In the genomic region with DNA sequence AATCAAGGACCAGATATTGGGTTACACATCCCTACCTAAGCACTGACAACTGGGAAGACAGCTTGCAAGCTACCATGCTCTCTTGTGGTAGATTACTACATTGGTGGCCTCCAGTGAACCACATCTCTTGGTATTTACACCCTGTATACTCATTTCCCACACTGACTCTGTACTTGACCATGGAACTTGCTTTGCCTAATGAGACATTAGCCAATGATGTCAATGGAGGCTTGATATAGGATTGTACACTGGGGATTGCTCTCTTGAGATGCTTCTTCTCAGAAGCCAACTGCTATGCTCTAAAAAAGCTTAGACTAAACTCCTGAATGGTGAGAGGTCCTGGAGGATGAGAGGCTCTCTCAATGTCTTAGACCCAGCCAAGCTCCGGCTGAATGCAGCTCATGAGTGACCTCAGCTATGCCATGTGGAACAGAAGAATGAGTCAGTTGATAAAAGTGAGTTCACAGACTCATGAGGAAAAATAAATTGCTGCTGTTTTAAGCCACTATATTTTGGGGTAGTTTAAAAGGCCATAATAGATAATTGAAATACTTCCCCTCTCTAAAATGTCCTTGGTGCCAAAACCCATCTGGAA, we compare ENCODE assay signal across 15 cellular contexts.
DNase-seq lines count a peak whose midpoint lies in the region; ATAC-seq and TF ChIP-seq lines count a peak whose summit lies in the region.
"Had no signal": no experiment of that assay in that cellular context is flagged by ENCODE, and none has a peak within 500 bp of the region (broad histone marks: within the 10 kb centered on the region; RNA-seq: fewer than 3 reads in every experiment).

No MANE protein-coding gene starts in this region.

- CTCF ChIA-PET in CD8-positive, alpha-beta T cell (lab: Charles Lee): no interaction called here

- peak overlapping the region; percentile 10 for H3K4me2 ChIP-seq in skeletal muscle satellite cell (ENCODE audit: low read length)

- no peak overlapping the region for H3K4me3 Mint-ChIP-seq in activated T-cell treated with anti-CD3 and anti-CD28 coated beads, Interleukin-2, amount 50 U/mL, for 4 hours
- H3K4me3 Mint-ChIP-seq in CD8-positive, alpha-beta T cell: no peak overlapping the region
- H3K4me3 Mint-ChIP-seq: activated naive CD8-positive, alpha-beta T cell treated with anti-CD3 and anti-CD28 coated beads, Interleukin-2, amount 10 ng/mL, durations not matched to agents 7 days and 5 days; stimulated activated memory B cell treated with anti-CD40 and anti-IgM and Interleukin-4, amounts not matched to agents 10 μg/mL and 1 μg/mL and 100 μg/mL, for 72 hours had no signal

- no peak for ATAC-seq in activated T-cell treated with anti-CD3 and anti-CD28 coated beads, Interleukin-2, amount 50 U/mL, for 4 hours
- ATAC-seq in CD8-positive, alpha-beta T cell: no peak
- ATAC-seq: HepG2; stimulated activated memory B cell treated with anti-CD40 and anti-IgM and Interleukin-4, amounts not matched to agents 10 μg/mL and 1 μg/mL and 100 μg/mL, for 72 hours had no signal

- H3K36me3 ChIP-seq in skeletal muscle satellite cell (ENCODE audit: insufficient read depth, low read length): no peaks in the 10 kb centered on the region
- no peaks in the 10 kb centered on the region for H3K36me3 ChIP-seq in CD8-positive, alpha-beta T cell (ENCODE audit: insufficient read depth, low read length)

- peaks cover 3% of the 10 kb centered on the region for H3K9me3 ChIP-seq in skeletal muscle satellite cell (replicated peaks; ENCODE audit: low read length)
- H3K9me3 ChIP-seq in CD8-positive, alpha-beta T cell (ENCODE audit: low read length): no peaks in the 10 kb centered on the region

- H3K27ac Mint-ChIP-seq in CD8-positive, alpha-beta T cell: no peak overlapping the region
- H3K27ac Mint-ChIP-seq: activated naive CD8-positive, alpha-beta T cell treated with anti-CD3 and anti-CD28 coated beads, Interleukin-2, amount 10 ng/mL, durations not matched to agents 7 days and 5 days; stimulated activated memory B cell treated with anti-CD40 and anti-IgM and Interleukin-4, amounts not matched to agents 10 μg/mL and 1 μg/mL and 100 μg/mL, for 72 hours had no signal

- no peak overlapping the region for H3K27ac ChIP-seq in CD8-positive, alpha-beta T cell (ENCODE audit: low read depth, low read length)
- H3K27ac ChIP-seq: C4-2B, parathyroid adenoma had no signal

- no peak for TF ChIP-seq CTCF in foreskin fibroblast (IDR thresholded peaks at IDR 0.05; ENCODE audit: low read depth, low read length)
- TF ChIP-seq CTCF in CD8-positive, alpha-beta T cell (IDR thresholded peaks at IDR 0.05): no peak

- H3K9me3 Mint-ChIP-seq in activated T-cell treated with anti-CD3 and anti-CD28 coated beads, Interleukin-2, amount 50 U/mL, for 4 hours: peaks cover 4% of the 10 kb centered on the region
- H3K9me3 Mint-ChIP-seq in CD8-positive, alpha-beta T cell: peaks cover 5% of the 10 kb centered on the region

- H3K4me1 Mint-ChIP-seq in activated T-cell treated with anti-CD3 and anti-CD28 coated beads, Interleukin-2, amount 50 U/mL, for 4 hours (ENCODE audit: low read depth): no peaks in the 10 kb centered on the region
- no peaks in the 10 kb centered on the region for H3K4me1 Mint-ChIP-seq in CD8-positive, alpha-beta T cell (ENCODE audit: low read depth)
- H3K4me1 Mint-ChIP-seq: activated naive CD8-positive, alpha-beta T cell treated with anti-CD3 and anti-CD28 coated beads, Interleukin-2, amount 10 ng/mL, durations not matched to agents 7 days and 5 days; stimulated activated memory B cell treated with anti-CD40 and anti-IgM and Interleukin-4, amounts not matched to agents 10 μg/mL and 1 μg/mL and 100 μg/mL, for 72 hours had no signal

- peaks cover 27% of the 10 kb centered on the region for H3K4me1 ChIP-seq in skeletal muscle satellite cell (ENCODE audit: control insufficient read depth, insufficient read depth, low read length)
- no peaks in the 10 kb centered on the region for H3K4me1 ChIP-seq in CD8-positive, alpha-beta T cell (ENCODE audit: insufficient read depth, low read length)
- H3K4me1 ChIP-seq: parathyroid adenoma had no signal

- intact Hi-C loops in CD8-positive, alpha-beta T cell (cut with DNase I, micrococcal nuclease): no loop called here

- no peaks in the 10 kb centered on the region for H3K27me3 ChIP-seq in skeletal muscle satellite cell (ENCODE audit: control insufficient read depth, insufficient read depth, low read length)
- H3K27me3 ChIP-seq in CD8-positive, alpha-beta T cell (ENCODE audit: insufficient read depth, low read length): no peaks in the 10 kb centered on the region

- H3K4me3 ChIP-seq in foreskin fibroblast (ENCODE audit: low read depth in 1 of 2, low read length in 2 of 2): no peak overlapping the region
- H3K4me3 ChIP-seq in skeletal muscle satellite cell (ENCODE audit: low read length): no peak overlapping the region
- H3K4me3 ChIP-seq in CD8-positive, alpha-beta T cell (ENCODE audit: low read depth, low read length): no peak overlapping the region

- peak; percentile 64 for DNase-seq in GM04504 (ENCODE audit: low read depth)
- peak; percentile 83 for DNase-seq in amniotic epithelial cell (ENCODE audit: low read depth)
- DNase-seq in foreskin fibroblast: peak; percentile 85 to 90
- no peak for DNase-seq in DMS53 (lab: John Stamatoyannopoulos, UW)
- DNase-seq in activated T-cell treated with anti-CD3 and anti-CD28 coated beads, Interleukin-2, amount 50 U/mL, for 4 hours: no peak
- no peak for DNase-seq in CD8-positive, alpha-beta T cell
- no peak for DNase-seq in NCI-H2029 (lab: John Stamatoyannopoulos, UW)
- DNase-seq: activated naive CD8-positive, alpha-beta T cell treated with anti-CD3 and anti-CD28 coated beads, Interleukin-2, amount 10 ng/mL, durations not matched to agents 7 days and 5 days; NCI-H1436; stimulated activated CD4-positive, alpha-beta T cell treated with anti-CD3 and anti-CD28 coated beads, Interleukin-2, amount 100 ng/mL, for 48 hours had no signal

- no peaks in the 10 kb centered on the region for H3K36me3 Mint-ChIP-seq in activated T-cell treated with anti-CD3 and anti-CD28 coated beads, Interleukin-2, amount 50 U/mL, for 4 hours (ENCODE audit: insufficient read depth)
- no peaks in the 10 kb centered on the region for H3K36me3 Mint-ChIP-seq in CD8-positive, alpha-beta T cell
- H3K36me3 Mint-ChIP-seq: activated naive CD8-positive, alpha-beta T cell treated with anti-CD3 and anti-CD28 coated beads, Interleukin-2, amount 10 ng/mL, durations not matched to agents 7 days and 5 days; stimulated activated memory B cell treated with anti-CD40 and anti-IgM and Interleukin-4, amounts not matched to agents 10 μg/mL and 1 μg/mL and 100 μg/mL, for 72 hours had no signal

- peaks cover 4% of the 10 kb centered on the region for H3K27me3 Mint-ChIP-seq in activated T-cell treated with anti-CD3 and anti-CD28 coated beads, Interleukin-2, amount 50 U/mL, for 4 hours (ENCODE audit: low read depth)
- no peaks in the 10 kb centered on the region for H3K27me3 Mint-ChIP-seq in CD8-positive, alpha-beta T cell (ENCODE audit: low read depth)
- H3K27me3 Mint-ChIP-seq: stimulated activated memory B cell treated with anti-CD40 and anti-IgM and Interleukin-4, amounts not matched to agents 10 μg/mL and 1 μg/mL and 100 μg/mL, for 72 hours had no signal

- POLR2A ChIA-PET in CD8-positive, alpha-beta T cell (lab: Charles Lee): no interaction called here

- H3K9ac ChIP-seq in skeletal muscle satellite cell (ENCODE audit: low read depth, low read length): peak overlapping the region; percentile 56
- H3K9ac ChIP-seq: parathyroid adenoma had no signal

Comparison
In these comparisons a context has a peak if more than half of its experiments do, and no peak if none do; other contexts are left out.
1. DNase-seq: peak in GM04504 (single experiment), amniotic epithelial cell (single experiment) and foreskin fibroblast (2 of 2); none in DMS53 (single experiment), activated T-cell treated with anti-CD3 and anti-CD28 coated beads, Interleukin-2, amount 50 U/mL, for 4 hours (single experiment), CD8-positive, alpha-beta T cell (0 of 7) and NCI-H2029 (single experiment).